1 cellular context compared by ENCODE assay signal in genomic region chr20:37315293-37316110, GRCh38.
TF ChIP-seq lines count a peak whose summit lies in the region.

No MANE protein-coding gene starts in this region.

TF ChIP-seq in H1, 55 proteins besides CTCF, POLR2A, EP300 and RAD21:
- TF ChIP-seq RFX5 (IDR thresholded peaks at IDR 0.05; ENCODE audit: borderline replicate concordance, low read depth, low read length) (no peak), MAFK (IDR thresholded peaks at IDR 0.05; ENCODE audit: low read depth, low read length) (no peak), JUND (IDR thresholded peaks at IDR 0.05; ENCODE audit: low read length) (no peak), PHF8 (conservative IDR thresholded peaks at IDR 0.05; ENCODE audit: low read depth, low read length) (no peak), E2F6 (IDR thresholded peaks at IDR 0.05) (no peak), RNF2 (IDR thresholded peaks at IDR 0.05; ENCODE audit: borderline replicate concordance, low read depth, low read length, missing control alignments, poor library complexity, severe bottlenecking) (no peak), TBP (IDR thresholded peaks at IDR 0.05; ENCODE audit: low read depth, low read length) (no peak), YY1 (IDR thresholded peaks at IDR 0.05; ENCODE audit: low read depth, low read length) (no peak), USF2 (IDR thresholded peaks at IDR 0.05; ENCODE audit: low read length) (no peak), POLR2AphosphoS5 (IDR thresholded peaks at IDR 0.05; ENCODE audit: low read depth, low read length) (no peak), KDM4A (IDR thresholded peaks at IDR 0.05; ENCODE audit: low read depth, low read length, severe bottlenecking) (no peak), BCL11A (IDR thresholded peaks at IDR 0.05; ENCODE audit: low read depth in 2 of 2, low read length in 2 of 2) (no peak), NANOG (IDR thresholded peaks at IDR 0.05; ENCODE audit: insufficient read depth, low read depth, low read length, poor library complexity, severe bottlenecking) (no peak), FOSL1 (IDR thresholded peaks at IDR 0.05; ENCODE audit: insufficient read depth, low read depth, low read length) (no peak), MAX (IDR thresholded peaks at IDR 0.05) (no peak), ATF2 (IDR thresholded peaks at IDR 0.05; ENCODE audit: low read length) (no peak)
TF ChIP-seq in H1: peak in this region for 0.
